8 cellular contexts compared by ENCODE assay signal in genomic region chr6:35048031-35048613, GRCh38.
DNase-seq lines count a peak whose midpoint lies in the region; ATAC-seq and TF ChIP-seq lines count a peak whose summit lies in the region.

No MANE protein-coding gene starts in this region.

- ATAC-seq in GM21390 (IDR thresholded peaks at IDR 0.05; ENCODE audit: unreplicated experiment): no peak
- ATAC-seq in GM21447 (IDR thresholded peaks at IDR 0.05; ENCODE audit: unreplicated experiment): no peak

- WGBS in GM23248 (ENCODE audit: low coverage in 1 of 2, low lambda C conversion rate in 2 of 2, missing lambda C conversion rate in 2 of 2), 2 experiments: 20 to 23% methylated on average over 12 of the region's 12 CpGs
- WGBS in hepatocyte (ENCODE audit: low lambda C conversion rate, missing lambda C conversion rate): 70% methylated on average over 12 of the region's 12 CpGs

- peak overlapping the region; percentile 23 for H3K9ac ChIP-seq in GM23248

- H3K36me3 ChIP-seq in GM23248 (ENCODE audit: low read depth) (no peaks in the 10 kb centered on the region), SJCRH30 (peaks cover 3% of the 10 kb centered on the region), hepatocyte (replicated peaks; ENCODE audit: insufficient read depth, low read depth) (no peaks in the 10 kb centered on the region), MG63 (no peaks in the 10 kb centered on the region)

- peak overlapping the region; percentile 80 for H2AFZ ChIP-seq in GM23248
- H2AFZ ChIP-seq in hepatocyte: no peak overlapping the region

- H4K20me1 ChIP-seq in GM23248 (ENCODE audit: insufficient read depth): no peaks in the 10 kb centered on the region
- no peaks in the 10 kb centered on the region for H4K20me1 ChIP-seq in hepatocyte (ENCODE audit: insufficient read depth, poor library complexity, severe bottlenecking)

- in situ Hi-C loops in GM23248 (cut with MboI): no loop called here

- H3F3A ChIP-seq in GM23248 (ENCODE audit: insufficient read depth): peaks cover 41% of the 10 kb centered on the region

- DNase-seq in GM23248: peak; percentile 64
- DNase-seq in SJCRH30: peak; percentile 82 to 88
- peak; percentile 32 for DNase-seq in hepatocyte (ENCODE audit: low spot score)
- DNase-seq in retina: peak; percentile 90
- DNase-seq in NCI-H1930 (lab: John Stamatoyannopoulos, UW): no peak
- no peak for DNase-seq in MG63

- no peak for TF ChIP-seq CTCF in hepatocyte (IDR thresholded peaks at IDR 0.05; ENCODE audit: poor library complexity)

- H3K4me3 ChIP-seq in GM23248 (peak overlapping the region; percentile 38), SJCRH30 (peak overlapping the region; percentile 33), hepatocyte (no peak overlapping the region), MG63 (no peak overlapping the region)

- H3K79me2 ChIP-seq in GM23248 (ENCODE audit: insufficient read depth): no peaks in the 10 kb centered on the region
- H3K79me2 ChIP-seq in hepatocyte: peaks cover 7% of the 10 kb centered on the region

- H3K27ac ChIP-seq in GM23248 (peak overlapping the region; percentile 72), SJCRH30 (peak overlapping the region; percentile 97), hepatocyte (peak overlapping the region; percentile 93)

- H3K9me3 ChIP-seq in GM23248 (ENCODE audit: low read depth) (no peaks in the 10 kb centered on the region), SJCRH30 (replicated peaks) (no peaks in the 10 kb centered on the region), hepatocyte (ENCODE audit: low read depth) (no peaks in the 10 kb centered on the region), MG63 (no peaks in the 10 kb centered on the region)

- H3K9me2 ChIP-seq in GM23248 (ENCODE audit: insufficient read depth) (no peaks in the 10 kb centered on the region), hepatocyte (replicated peaks; ENCODE audit: insufficient read depth) (no peaks in the 10 kb centered on the region)

- H3K27me3 ChIP-seq in GM23248 (replicated peaks; ENCODE audit: insufficient read depth) (no peaks in the 10 kb centered on the region), SJCRH30 (no peaks in the 10 kb centered on the region), hepatocyte (no peaks in the 10 kb centered on the region), MG63 (no peaks in the 10 kb centered on the region)

- H3K4me1 ChIP-seq in GM23248 (ENCODE audit: insufficient read depth): peaks cover 55% of the 10 kb centered on the region
- H3K4me1 ChIP-seq in SJCRH30: peaks cover 35% of the 10 kb centered on the region
- H3K4me1 ChIP-seq in hepatocyte (ENCODE audit: insufficient read depth): peaks cover 83% of the 10 kb centered on the region

- peak overlapping the region; percentile 82 for H3K4me2 ChIP-seq in GM23248 (ENCODE audit: unreplicated experiment)
- peak overlapping the region; percentile 2 for H3K4me2 ChIP-seq in hepatocyte

Comparison
In these comparisons a context has a peak if more than half of its experiments do, and no peak if none do; other contexts are left out.
1. DNase-seq: peak in GM23248 (single experiment), SJCRH30 (2 of 2), hepatocyte (single experiment) and retina (single experiment); none in NCI-H1930 (0 of 2) and MG63 (single experiment).
2. H3K4me3 ChIP-seq: peak in GM23248 (single experiment) and SJCRH30 (single experiment); none in hepatocyte (single experiment) and MG63 (single experiment).
3. Peak in every context shown above with its lines, with median percentiles within 50 percentile points of each other: H3K27ac ChIP-seq.